Comparison of ENCODE assay signal across 8 cellular contexts in genomic region chr2:200383380-200384110, GRCh38.
DNase-seq lines count a peak whose midpoint lies in the region; ATAC-seq and TF ChIP-seq lines count a peak whose summit lies in the region.

No MANE protein-coding gene starts in this region.

- no peak for TF ChIP-seq CTCF in suprapubic skin (IDR thresholded peaks at IDR 0.05)

- H3K27ac ChIP-seq in suprapubic skin, result peak overlapping the region; percentile 14

- DNase-seq in Caki2 (ENCODE audit: low read depth), result peak; percentile 40
- peak; percentile 50 for DNase-seq in KBM-7
- no peak for DNase-seq in activated T-helper 2 cell treated with anti-CD3 and anti-CD28 coated beads, Interferon-gamma antibody, Interleukin-2, Interleukin-4, amounts not matched to agents 10 μg/mL and 5 μg/mL and 100 μg/mL, durations not matched to agents 14 hours and 24 hours and 36 hours (ENCODE audit: low spot score)
- peak; percentile 56 for DNase-seq in hepatic stellate cell (ENCODE audit: low spot score)
- no peak for DNase-seq in suprapubic skin (ENCODE audit: low spot score in 2 of 2)
- no peak for DNase-seq in NCI-H1417 treated with DMSO at 0.1 percent for 48 hours (lab: John Stamatoyannopoulos, UW)
- no peak for DNase-seq in UCSD-AML1 (lab: John Stamatoyannopoulos, UW; ENCODE audit: unreplicated experiment)

- peak overlapping the region; percentile 22 for H3K4me3 ChIP-seq in suprapubic skin

- no peak for TF ChIP-seq POLR2A in suprapubic skin (IDR thresholded peaks at IDR 0.05)

- intact Hi-C loops in activated T-helper 2 cell treated with anti-CD3 and anti-CD28 coated beads, Interferon-gamma antibody, Interleukin-2, Interleukin-4, amounts not matched to agents 10 μg/mL and 5 μg/mL and 100 μg/mL, durations not matched to agents 14 hours and 24 hours and 36 hours (cut with micrococcal nuclease), result no loop called here

- H3K27ac Mint-ChIP-seq in activated T-helper 2 cell treated with anti-CD3 and anti-CD28 coated beads, Interferon-gamma antibody, Interleukin-2, Interleukin-4, amounts not matched to agents 10 μg/mL and 5 μg/mL and 100 μg/mL, durations not matched to agents 14 hours and 24 hours and 36 hours, result no peak overlapping the region

- H3K9me3 Mint-ChIP-seq in activated T-helper 2 cell treated with anti-CD3 and anti-CD28 coated beads, Interferon-gamma antibody, Interleukin-2, Interleukin-4, amounts not matched to agents 10 μg/mL and 5 μg/mL and 100 μg/mL, durations not matched to agents 14 hours and 24 hours and 36 hours, result no peaks in the 10 kb centered on the region

- 31% methylated on average over 6 of the region's 6 CpGs for WGBS in suprapubic skin

- H3K4me3 Mint-ChIP-seq in activated T-helper 2 cell treated with anti-CD3 and anti-CD28 coated beads, Interferon-gamma antibody, Interleukin-2, Interleukin-4, amounts not matched to agents 10 μg/mL and 5 μg/mL and 100 μg/mL, durations not matched to agents 14 hours and 24 hours and 36 hours (ENCODE audit: low read depth), result peak overlapping the region; percentile 32

- H3K4me1 Mint-ChIP-seq in activated T-helper 2 cell treated with anti-CD3 and anti-CD28 coated beads, Interferon-gamma antibody, Interleukin-2, Interleukin-4, amounts not matched to agents 10 μg/mL and 5 μg/mL and 100 μg/mL, durations not matched to agents 14 hours and 24 hours and 36 hours (ENCODE audit: low read depth), result peaks cover 36% of the 10 kb centered on the region

- no peaks in the 10 kb centered on the region for H3K36me3 ChIP-seq in suprapubic skin

- no peaks in the 10 kb centered on the region for H3K9me3 ChIP-seq in suprapubic skin

- peaks cover 42% of the 10 kb centered on the region for H3K4me1 ChIP-seq in suprapubic skin

- in situ Hi-C loops in Caki2 (cut with HindIII; ENCODE audit: low pct_unique_long_range_greater_than_20kb, low sequenced_read_pairs) (no loop called here), KBM-7 (cut with MboI; ENCODE audit: low pct_unique_long_range_greater_than_20kb, low sequenced_read_pairs) (no loop called here)

- H3K27me3 ChIP-seq in suprapubic skin, result no peaks in the 10 kb centered on the region

- peaks cover 19% of the 10 kb centered on the region for H3K36me3 Mint-ChIP-seq in activated T-helper 2 cell treated with anti-CD3 and anti-CD28 coated beads, Interferon-gamma antibody, Interleukin-2, Interleukin-4, amounts not matched to agents 10 μg/mL and 5 μg/mL and 100 μg/mL, durations not matched to agents 14 hours and 24 hours and 36 hours (ENCODE audit: low read depth)

- H3K27me3 Mint-ChIP-seq in activated T-helper 2 cell treated with anti-CD3 and anti-CD28 coated beads, Interferon-gamma antibody, Interleukin-2, Interleukin-4, amounts not matched to agents 10 μg/mL and 5 μg/mL and 100 μg/mL, durations not matched to agents 14 hours and 24 hours and 36 hours (ENCODE audit: low read depth), result no peaks in the 10 kb centered on the region

- TF ChIP-seq EP300 in suprapubic skin (IDR thresholded peaks at IDR 0.05), result no peak

- ATAC-seq in GM19467 (IDR thresholded peaks at IDR 0.05; ENCODE audit: unreplicated experiment), result peak; percentile 63

Comparison
In these comparisons a context has a peak if more than half of its experiments do, and no peak if none do; other contexts are left out.
1. DNase-seq: peak in Caki2 (single experiment), KBM-7 (single experiment) and hepatic stellate cell (single experiment); none in activated T-helper 2 cell treated with anti-CD3 and anti-CD28 coated beads, Interferon-gamma antibody, Interleukin-2, Interleukin-4, amounts not matched to agents 10 μg/mL and 5 μg/mL and 100 μg/mL, durations not matched to agents 14 hours and 24 hours and 36 hours (single experiment), suprapubic skin (0 of 2), NCI-H1417 treated with DMSO at 0.1 percent for 48 hours (single experiment) and UCSD-AML1 (single experiment).